Comparison of ENCODE assay signal across 18 cellular contexts in the genomic region with DNA sequence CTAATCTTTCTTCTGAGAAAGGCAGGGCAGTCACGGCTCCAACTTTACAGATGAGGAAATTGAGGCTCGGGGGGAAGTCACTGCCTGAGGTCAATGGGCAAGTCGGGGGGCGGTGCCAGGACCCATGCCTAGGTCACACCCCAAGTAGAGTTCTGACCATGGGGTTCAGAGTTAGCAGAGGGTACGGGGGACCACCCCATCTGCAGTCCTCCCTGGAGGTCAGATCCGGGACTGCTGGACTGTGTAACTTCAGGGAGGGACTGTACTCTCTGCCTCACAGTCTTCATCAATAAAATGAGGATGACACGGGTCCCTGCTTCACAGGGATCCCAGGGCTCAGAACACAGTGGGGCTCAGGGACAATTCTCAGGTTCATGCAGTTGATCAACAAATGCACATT. TPM values are rescaled to one million over a fixed set of nuclear protein-coding genes. Genes with fewer than 3 reads are reported as not detected.
DNase-seq lines count a peak whose midpoint lies in the region; ATAC-seq and TF ChIP-seq lines count a peak whose summit lies in the region.
"Had no signal": no experiment of that assay in that cellular context is flagged by ENCODE, and none has a peak within 500 bp of the region (broad histone marks: within the 10 kb centered on the region; RNA-seq: fewer than 3 reads in every experiment).

No MANE protein-coding gene starts in this region.

- H3K4me1 Mint-ChIP-seq in WTC11 = peaks cover 2% of the 10 kb centered on the region

- H3K9me3 ChIP-seq in right atrium auricular region (no peaks in the 10 kb centered on the region), osteoblast (ENCODE audit: low read depth, low read length) (no peaks in the 10 kb centered on the region)

- DNase-seq in Right ventricle myocardium inferior (ENCODE audit: missing footprints) (peak; percentile 7), right atrium auricular region (ENCODE audit: low spot score) (no peak), WTC11 (ENCODE audit: low spot score) (no peak), osteoblast (ENCODE audit: insufficient read length, low spot score, missing footprints) (peak; percentile 60), middle frontal gyrus (ENCODE audit: extremely low spot score, low spot score) (no peak), GM19238 (ENCODE audit: insufficient read length, low spot score) (no peak), NCI-H146 (lab: John Stamatoyannopoulos, UW) (no peak)
- DNase-seq: 8988T; C1 segment of cervical spinal cord; Calu3; CD4-positive, alpha-beta memory T cell; COR-L47; DMS153; DND-41; GM23248; H9 had no signal

- intact Hi-C loops in Right ventricle myocardium inferior (cut with DNase I) = no loop called here

- peaks cover 2% of the 10 kb centered on the region; the same call in 1 of the 2 replicates for H3K27me3 Mint-ChIP-seq in WTC11 (ENCODE audit: low read depth)
- H3K27me3 Mint-ChIP-seq: CD4-positive, alpha-beta memory T cell had no signal

- no peak overlapping the region for H3K4me2 ChIP-seq in osteoblast (ENCODE audit: insufficient read depth, low read length)

- ATAC-seq in Right ventricle myocardium inferior (no peak), WTC11 (0 out of 2 replicates have a peak, but pooled peaks have one; percentile 22)
- ATAC-seq: HCT116 had no signal

- TF ChIP-seq CTCF in right atrium auricular region (IDR thresholded peaks at IDR 0.05) (no peak), WTC11 (IDR thresholded peaks at IDR 0.05) (no peak), osteoblast (IDR thresholded peaks at IDR 0.05; ENCODE audit: extremely low read depth, low read depth, low read length) (no peak)

- POLR2A ChIA-PET in WTC11 (lab: Charles Lee) = no interaction called here

- no peak overlapping the region for H3K4me3 Mint-ChIP-seq in WTC11
- H3K4me3 Mint-ChIP-seq: CD4-positive, alpha-beta memory T cell; H9 had no signal

- H3K27me3 ChIP-seq in right atrium auricular region = no peaks in the 10 kb centered on the region
- peaks cover 3% of the 10 kb centered on the region for H3K27me3 ChIP-seq in osteoblast (ENCODE audit: insufficient read depth, low read length)

- no peak overlapping the region for H2AFZ ChIP-seq in osteoblast (ENCODE audit: low read length)
- H2AFZ ChIP-seq: GM23248 had no signal

- no peak overlapping the region for H3K27ac Mint-ChIP-seq in WTC11
- H3K27ac Mint-ChIP-seq: H9 had no signal

- no peaks in the 10 kb centered on the region for H4K20me1 ChIP-seq in osteoblast (ENCODE audit: insufficient read depth, low read length)

- no peaks in the 10 kb centered on the region for H3K36me3 ChIP-seq in right atrium auricular region
- H3K36me3 ChIP-seq in osteoblast (ENCODE audit: insufficient read depth, low read length) = no peaks in the 10 kb centered on the region

- H3K36me3 Mint-ChIP-seq in WTC11 = no peaks in the 10 kb centered on the region
- H3K36me3 Mint-ChIP-seq: CD4-positive, alpha-beta memory T cell had no signal

- H3K9me3 Mint-ChIP-seq in WTC11 = no peaks in the 10 kb centered on the region
- H3K9me3 Mint-ChIP-seq: CD4-positive, alpha-beta memory T cell; H9 had no signal

- no peak overlapping the region for H3K27ac ChIP-seq in right atrium auricular region
- no peak overlapping the region for H3K27ac ChIP-seq in osteoblast (ENCODE audit: low read depth, low read length)
- H3K27ac ChIP-seq: GM23248 had no signal

- CTCF ChIA-PET in WTC11 (lab: Charles Lee) = no interaction called here

- H3K4me3 ChIP-seq in right atrium auricular region (no peak overlapping the region), osteoblast (ENCODE audit: insufficient read depth, low read length) (no peak overlapping the region)
- H3K4me3 ChIP-seq: GM23248 had no signal

- H3K4me1 ChIP-seq in right atrium auricular region = no peaks in the 10 kb centered on the region
- no peaks in the 10 kb centered on the region for H3K4me1 ChIP-seq in osteoblast (ENCODE audit: insufficient read depth, low read length)

- no peaks in the 10 kb centered on the region for H3K79me2 ChIP-seq in osteoblast (ENCODE audit: insufficient read depth, low read length)

TF ChIP-seq in WTC11, 78 proteins besides CTCF, POLR2A, EP300 and RAD21:
- TF ChIP-seq ELF4 (CRISPR knock-in tag; IDR thresholded peaks at IDR 0.05; ENCODE audit: low read depth) (no peak), ZNF263 (CRISPR knock-in tag; IDR thresholded peaks at IDR 0.05; ENCODE audit: low read depth) (no peak), GABPB1 (CRISPR knock-in tag; IDR thresholded peaks at IDR 0.05) (no peak)
- TF ChIP-seq, protein P1, sequence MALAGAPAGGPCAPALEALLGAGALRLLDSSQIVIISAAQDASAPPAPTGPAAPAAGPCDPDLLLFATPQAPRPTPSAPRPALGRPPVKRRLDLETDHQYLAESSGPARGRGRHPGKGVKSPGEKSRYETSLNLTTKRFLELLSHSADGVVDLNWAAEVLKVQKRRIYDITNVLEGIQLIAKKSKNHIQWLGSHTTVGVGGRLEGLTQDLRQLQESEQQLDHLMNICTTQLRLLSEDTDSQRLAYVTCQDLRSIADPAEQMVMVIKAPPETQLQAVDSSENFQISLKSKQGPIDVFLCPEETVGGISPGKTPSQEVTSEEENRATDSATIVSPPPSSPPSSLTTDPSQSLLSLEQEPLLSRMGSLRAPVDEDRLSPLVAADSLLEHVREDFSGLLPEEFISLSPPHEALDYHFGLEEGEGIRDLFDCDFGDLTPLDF (CRISPR knock-in tag; IDR thresholded peaks at IDR 0.05) = no peak
- TF ChIP-seq, protein P2, sequence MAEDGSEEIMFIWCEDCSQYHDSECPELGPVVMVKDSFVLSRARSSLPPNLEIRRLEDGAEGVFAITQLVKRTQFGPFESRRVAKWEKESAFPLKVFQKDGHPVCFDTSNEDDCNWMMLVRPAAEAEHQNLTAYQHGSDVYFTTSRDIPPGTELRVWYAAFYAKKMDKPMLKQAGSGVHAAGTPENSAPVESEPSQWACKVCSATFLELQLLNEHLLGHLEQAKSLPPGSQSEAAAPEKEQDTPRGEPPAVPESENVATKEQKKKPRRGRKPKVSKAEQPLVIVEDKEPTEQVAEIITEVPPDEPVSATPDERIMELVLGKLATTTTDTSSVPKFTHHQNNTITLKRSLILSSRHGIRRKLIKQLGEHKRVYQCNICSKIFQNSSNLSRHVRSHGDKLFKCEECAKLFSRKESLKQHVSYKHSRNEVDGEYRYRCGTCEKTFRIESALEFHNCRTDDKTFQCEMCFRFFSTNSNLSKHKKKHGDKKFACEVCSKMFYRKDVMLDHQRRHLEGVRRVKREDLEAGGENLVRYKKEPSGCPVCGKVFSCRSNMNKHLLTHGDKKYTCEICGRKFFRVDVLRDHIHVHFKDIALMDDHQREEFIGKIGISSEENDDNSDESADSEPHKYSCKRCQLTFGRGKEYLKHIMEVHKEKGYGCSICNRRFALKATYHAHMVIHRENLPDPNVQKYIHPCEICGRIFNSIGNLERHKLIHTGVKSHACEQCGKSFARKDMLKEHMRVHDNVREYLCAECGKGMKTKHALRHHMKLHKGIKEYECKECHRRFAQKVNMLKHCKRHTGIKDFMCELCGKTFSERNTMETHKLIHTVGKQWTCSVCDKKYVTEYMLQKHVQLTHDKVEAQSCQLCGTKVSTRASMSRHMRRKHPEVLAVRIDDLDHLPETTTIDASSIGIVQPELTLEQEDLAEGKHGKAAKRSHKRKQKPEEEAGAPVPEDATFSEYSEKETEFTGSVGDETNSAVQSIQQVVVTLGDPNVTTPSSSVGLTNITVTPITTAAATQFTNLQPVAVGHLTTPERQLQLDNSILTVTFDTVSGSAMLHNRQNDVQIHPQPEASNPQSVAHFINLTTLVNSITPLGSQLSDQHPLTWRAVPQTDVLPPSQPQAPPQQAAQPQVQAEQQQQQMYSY (CRISPR knock-in tag; IDR thresholded peaks at IDR 0.05) = no peak
- TF ChIP-seq, protein P3, sequence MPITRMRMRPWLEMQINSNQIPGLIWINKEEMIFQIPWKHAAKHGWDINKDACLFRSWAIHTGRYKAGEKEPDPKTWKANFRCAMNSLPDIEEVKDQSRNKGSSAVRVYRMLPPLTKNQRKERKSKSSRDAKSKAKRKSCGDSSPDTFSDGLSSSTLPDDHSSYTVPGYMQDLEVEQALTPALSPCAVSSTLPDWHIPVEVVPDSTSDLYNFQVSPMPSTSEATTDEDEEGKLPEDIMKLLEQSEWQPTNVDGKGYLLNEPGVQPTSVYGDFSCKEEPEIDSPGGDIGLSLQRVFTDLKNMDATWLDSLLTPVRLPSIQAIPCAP (CRISPR knock-in tag; IDR thresholded peaks at IDR 0.05) = no peak

RNA-seq across cellular contexts. Expression of a gene that starts 7.7 kb away (rescaled TPM):
- total RNA-seq in Right ventricle myocardium inferior (not detected), right atrium auricular region (not detected), WTC11 (2021) (2.5 TPM in 3 replicates), osteoblast (under 0.01 TPM in 2 replicates)
- total RNA-seq: A673, Calu3, GM23248 had no signal

RNA-seq across cellular contexts. Expression of a gene that starts 19.8 kb away (rescaled TPM):
- 860 TPM for total RNA-seq in Right ventricle myocardium inferior
- 100 to 1,000 TPM; 496 to 916 TPM for total RNA-seq in right atrium auricular region
- total RNA-seq in WTC11 (2021) = 2,950 to 3,448 TPM (median 3,445 TPM) in 3 replicates
- 786 and 869 TPM in 2 replicates for total RNA-seq in osteoblast

RNA-seq across cellular contexts. Expression of a gene that starts 31.7 kb away (rescaled TPM):
- total RNA-seq in Right ventricle myocardium inferior = 1.9 TPM
- total RNA-seq in right atrium auricular region = 1 to 10 TPM in 1 of 2 donors, under 1 TPM in 1; 0.93 to 4.0 TPM
- 4.4 to 5.6 TPM (median 5.6 TPM) in 3 replicates for total RNA-seq in WTC11 (2021)
- total RNA-seq in osteoblast = 1.8 and 2.4 TPM in 2 replicates
- total RNA-seq: Calu3 had no signal

RNA-seq across cellular contexts. Expression of a gene that starts 53.3 kb away (rescaled TPM):
- 85.9 TPM for total RNA-seq in Right ventricle myocardium inferior
- total RNA-seq in right atrium auricular region = 10 to 100 TPM; 56.7 to 65.5 TPM
- 152 to 159 TPM (median 156 TPM) in 3 replicates for total RNA-seq in WTC11 (2021)
- 15.9 and 21.5 TPM in 2 replicates for total RNA-seq in osteoblast

RNA-seq across cellular contexts. Expression of a gene that starts 58.1 kb away (rescaled TPM):
- total RNA-seq in Right ventricle myocardium inferior (not detected), right atrium auricular region (not detected), WTC11 (2021) (0.79 to 1.2 TPM (median 1.2 TPM) in 3 replicates), osteoblast (not detected in 2 replicates)
- total RNA-seq: A673, Calu3, GM23248 had no signal

Comparison
In these comparisons a context has a peak if more than half of its experiments do, and no peak if none do; other contexts are left out.
1. DNase-seq: peak in Right ventricle myocardium inferior (single experiment) and osteoblast (single experiment); none in right atrium auricular region (single experiment), WTC11 (single experiment), middle frontal gyrus (single experiment), GM19238 (single experiment) and NCI-H146 (single experiment).